ENCODE assay signal across 8 cellular contexts in the genomic region with DNA sequence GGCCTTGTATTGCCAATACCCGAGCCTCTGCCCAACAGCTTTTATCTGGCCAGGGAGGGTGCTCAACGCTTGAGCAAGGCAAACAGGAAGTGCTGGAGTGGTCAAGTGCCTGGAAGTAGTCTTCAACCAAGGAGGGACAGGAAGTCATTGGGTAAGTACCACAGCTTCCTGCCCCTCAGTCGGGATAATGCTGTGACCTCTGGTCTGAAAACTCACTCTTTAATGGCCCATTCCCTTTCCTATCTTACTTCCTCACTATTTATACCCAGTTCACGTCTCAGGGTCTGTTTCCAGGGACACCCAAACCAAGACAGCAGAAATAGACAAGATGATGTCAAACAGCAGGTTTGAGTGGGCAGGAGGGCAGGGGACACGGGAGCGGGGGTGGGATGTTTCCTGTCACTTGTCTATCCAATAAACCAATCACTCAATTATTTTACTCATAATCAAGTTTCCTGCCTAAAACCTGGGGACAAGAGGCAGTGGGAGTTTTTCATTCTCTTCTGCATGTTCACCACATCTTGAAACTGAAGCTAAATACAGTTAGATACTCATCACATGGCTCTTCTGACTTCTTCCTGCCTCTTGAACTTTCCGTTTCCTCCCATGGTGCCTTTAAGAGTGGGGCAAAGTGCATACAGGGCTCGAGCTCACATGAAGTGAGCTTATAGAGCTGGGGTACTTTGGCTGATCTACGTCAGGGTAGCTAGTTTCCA.
DNase-seq lines count a peak whose midpoint lies in the region; ATAC-seq, FAIRE-seq and TF ChIP-seq lines count a peak whose summit lies in the region.

No MANE protein-coding gene starts in this region.

- CTCF ChIA-PET in SK-N-SH (lab: Yijun Ruan, JAX), result no interaction called here

- DNase-seq in GM19239 (ENCODE audit: insufficient read length, low spot score) (no peak), hippocampal formation (lab: John Stamatoyannopoulos, UW) (peak; percentile 5 to 23), SK-N-SH (no peak), BE2C (no peak), NCI-H226 (no peak)
- peak; percentile 70 to 78 for DNase-seq in activated CD4-positive, alpha-beta T cell treated with anti-CD3 and anti-CD28 coated beads, Interleukin-2, amount 50 U/mL, for 48 hours
- peak in 5 of 6 experiments; percentile 8 to 67 (median 59) for DNase-seq in stimulated activated naive CD4-positive, alpha-beta T cell (lab: John Stamatoyannopoulos, UW)

- 70% methylated on average over 9 of the region's 9 CpGs for WGBS in SK-N-SH (ENCODE audit: low lambda C conversion rate)

- no peak overlapping the region for H3K9ac ChIP-seq in SK-N-SH

- no peak overlapping the region for H2AFZ ChIP-seq in SK-N-SH (ENCODE audit: low read depth)

- TF ChIP-seq RAD21 in SK-N-SH (IDR thresholded peaks at IDR 0.05; ENCODE audit: low read length), result no peak

- no peaks in the 10 kb centered on the region for H3K9me3 ChIP-seq in SK-N-SH
- no peaks in the 10 kb centered on the region for H3K9me3 ChIP-seq in BE2C

- H3K79me2 ChIP-seq in SK-N-SH (ENCODE audit: insufficient read depth), result no peaks in the 10 kb centered on the region

- peak; percentile 76 for ATAC-seq in HG03354 (IDR thresholded peaks at IDR 0.05; ENCODE audit: poor library complexity, severe bottlenecking, unreplicated experiment)

- FAIRE-seq in GM19239 (lab: Jason Lieb, UNC), result peak; percentile 96

- no peak overlapping the region for H3K4me3 ChIP-seq in SK-N-SH (ENCODE audit: low read depth in 2 of 2, low read length in 1 of 2)
- no peak overlapping the region for H3K4me3 ChIP-seq in BE2C (ENCODE audit: low read depth, low read length)

- TF ChIP-seq CTCF in SK-N-SH (IDR thresholded peaks at IDR 0.05) (no peak), BE2C (IDR thresholded peaks at IDR 0.05; ENCODE audit: low read depth, low read length) (no peak)

- no peaks in the 10 kb centered on the region for H3F3A ChIP-seq in SK-N-SH (replicated peaks; ENCODE audit: insufficient read depth)

- no peaks in the 10 kb centered on the region for H3K36me3 ChIP-seq in SK-N-SH (replicated peaks in 1 of 2; ENCODE audit: control insufficient read depth in 1 of 2, insufficient read depth in 2 of 2, low read length in 1 of 2)
- H3K36me3 ChIP-seq in BE2C, result no peaks in the 10 kb centered on the region

- H3K4me2 ChIP-seq in SK-N-SH, result no peak overlapping the region

- no peaks in the 10 kb centered on the region for H3K27me3 ChIP-seq in SK-N-SH (ENCODE audit: insufficient read depth)
- 0 out of 2 replicates have a peak, but pooled peaks cover 3% of the 10 kb centered on the region for H3K27me3 ChIP-seq in BE2C

- POLR2A ChIA-PET in SK-N-SH (lab: Yijun Ruan, JAX), result no interaction called here

- H4K20me1 ChIP-seq in SK-N-SH (ENCODE audit: insufficient read depth), result no peaks in the 10 kb centered on the region

- no peak for TF ChIP-seq EP300 in SK-N-SH (IDR thresholded peaks at IDR 0.05; ENCODE audit: borderline replicate concordance in 1 of 2, low read depth in 1 of 2, low read length in 1 of 2)

- H3K27ac ChIP-seq in SK-N-SH (ENCODE audit: low read depth in 2 of 2, low read length in 1 of 2), result no peak overlapping the region

- no peaks in the 10 kb centered on the region for H3K9me2 ChIP-seq in SK-N-SH

- H3K4me1 ChIP-seq in SK-N-SH (ENCODE audit: control insufficient read depth in 1 of 2, insufficient read depth in 2 of 2, low read depth in 1 of 2, low read length in 1 of 2) (no peaks in the 10 kb centered on the region), BE2C (no peaks in the 10 kb centered on the region)

TF ChIP-seq in SK-N-SH, 30 proteins besides CTCF, POLR2A, EP300 and RAD21:
- TF ChIP-seq, protein P1, sequence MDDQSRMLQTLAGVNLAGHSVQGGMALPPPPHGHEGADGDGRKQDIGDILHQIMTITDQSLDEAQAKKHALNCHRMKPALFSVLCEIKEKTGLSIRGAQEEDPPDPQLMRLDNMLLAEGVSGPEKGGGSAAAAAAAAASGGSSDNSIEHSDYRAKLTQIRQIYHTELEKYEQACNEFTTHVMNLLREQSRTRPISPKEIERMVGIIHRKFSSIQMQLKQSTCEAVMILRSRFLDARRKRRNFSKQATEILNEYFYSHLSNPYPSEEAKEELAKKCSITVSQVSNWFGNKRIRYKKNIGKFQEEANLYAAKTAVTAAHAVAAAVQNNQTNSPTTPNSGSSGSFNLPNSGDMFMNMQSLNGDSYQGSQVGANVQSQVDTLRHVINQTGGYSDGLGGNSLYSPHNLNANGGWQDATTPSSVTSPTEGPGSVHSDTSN (IDR thresholded peaks at IDR 0.05), result no peak

Comparison
In these comparisons a context has a peak if more than half of its experiments do, and no peak if none do; other contexts are left out.
1. DNase-seq: peak in activated CD4-positive, alpha-beta T cell treated with anti-CD3 and anti-CD28 coated beads, Interleukin-2, amount 50 U/mL, for 48 hours (2 of 2), hippocampal formation (2 of 2) and stimulated activated naive CD4-positive, alpha-beta T cell (5 of 6); none in GM19239 (single experiment), SK-N-SH (single experiment), BE2C (single experiment) and NCI-H226 (single experiment).